16 cellular contexts compared by ENCODE assay signal in the genomic region with DNA sequence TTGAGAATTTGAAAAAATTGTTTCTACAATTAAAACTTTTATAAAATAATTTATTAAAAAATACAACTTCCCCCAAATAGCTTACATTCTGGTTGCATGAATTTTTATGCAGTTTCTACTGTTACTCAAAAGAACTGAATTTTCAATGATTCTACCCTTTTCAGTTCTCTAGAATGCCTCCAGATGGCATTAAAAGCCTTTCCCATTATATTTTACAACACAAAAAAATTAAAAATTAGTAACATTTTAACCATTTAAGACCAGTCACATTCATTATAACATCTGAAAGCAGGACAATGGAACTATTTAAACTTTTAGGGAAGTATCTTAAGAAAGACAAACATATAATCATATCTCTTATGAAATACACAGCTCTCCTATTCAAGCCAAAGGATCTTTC.
DNase-seq lines count a peak whose midpoint lies in the region; TF ChIP-seq lines count a peak whose summit lies in the region.
"Had no signal": no experiment of that assay in that cellular context is flagged by ENCODE, and none has a peak within 500 bp of the region (broad histone marks: within the 10 kb centered on the region; RNA-seq: fewer than 3 reads in every experiment).

No MANE protein-coding gene starts in this region.

- DNase-seq in CD14-positive monocyte (ENCODE audit: low spot score) (no peak), chondrocyte (ENCODE audit: low spot score) (no peak), neural crest cell (ENCODE audit: low read depth, low spot score) (no peak), NCI-H510A treated with DMSO at 0.1 percent for 48 hours (lab: John Stamatoyannopoulos, UW) (no peak), iPS-NIHi11 (ENCODE audit: low spot score) (no peak)
- DNase-seq in activated naive CD4-positive, alpha-beta T cell treated with Interleukin-2 at 50 U/mL for 16 hours: no peak
- no peak for DNase-seq in effector CD4-positive, alpha-beta T cell
- DNase-seq: activated CD4-positive, CD25-positive, alpha-beta regulatory T cell treated with anti-CD3 and anti-CD28 coated beads, Interleukin-2, amount 50 U/mL, for 72 hours; Calu3; caudate nucleus; gastrocnemius medialis; left colon; MG63; ovary; stimulated activated naive CD4-positive, alpha-beta T cell treated with Interleukin-2 at 50 U/mL for 16 hours had no signal

- no peak overlapping the region for H3K4me3 Mint-ChIP-seq in CD14-positive monocyte
- H3K4me3 Mint-ChIP-seq in chondrocyte (ENCODE audit: unreplicated experiment): no peak overlapping the region
- H3K4me3 Mint-ChIP-seq in neural crest cell: no peak overlapping the region

- H3K9me3 Mint-ChIP-seq in CD14-positive monocyte (peaks cover 2 to 22% (median 13%) of the 10 kb centered on the region in 7 donors), chondrocyte (ENCODE audit: low read depth) (peaks cover 20% of the 10 kb centered on the region), neural crest cell (peaks cover 7% of the 10 kb centered on the region)

- H3K27me3 Mint-ChIP-seq in CD14-positive monocyte (ENCODE audit: low read depth in 3 of 3) (peaks cover 0 to 3% (median 0%) of the 10 kb centered on the region in 3 donors), chondrocyte (ENCODE audit: low read depth) (no peaks in the 10 kb centered on the region), neural crest cell (ENCODE audit: low read depth) (no peaks in the 10 kb centered on the region)

- H3K36me3 Mint-ChIP-seq in CD14-positive monocyte (peaks cover 4 to 11% of the 10 kb centered on the region in 2 donors), chondrocyte (ENCODE audit: low read depth) (peaks cover 19% of the 10 kb centered on the region), neural crest cell (ENCODE audit: low read depth) (peaks cover 14% of the 10 kb centered on the region)

- H3K27ac Mint-ChIP-seq in CD14-positive monocyte (peak overlapping the region in 2 of 7 donors; percentile 37 to 76), chondrocyte (ENCODE audit: unreplicated experiment) (peak overlapping the region; percentile 19), neural crest cell (ENCODE audit: unreplicated experiment) (no peak overlapping the region)

- peak; percentile 75 for TF ChIP-seq CTCF in CD14-positive monocyte (IDR thresholded peaks at IDR 0.05)
- peak; percentile 16; the same call in 1 of the 2 replicates for TF ChIP-seq CTCF in LNCAP (IDR thresholded peaks at IDR 0.05)
- peak; percentile 81 for TF ChIP-seq CTCF in chondrocyte (IDR thresholded peaks at IDR 0.05)
- TF ChIP-seq CTCF in neural crest cell (conservative IDR thresholded peaks at IDR 0.05): peak; percentile 62

- H3K4me1 Mint-ChIP-seq in CD14-positive monocyte (peaks cover 29% of the 10 kb centered on the region), chondrocyte (ENCODE audit: low read depth) (peaks cover 46% of the 10 kb centered on the region), neural crest cell (no peaks in the 10 kb centered on the region)

- intact Hi-C loops in CD14-positive monocyte (cut with micrococcal nuclease): loop anchor here (5.0 kb wide), 1 partner anchor 521 kb away; no protein-coding TSS in a partner anchor

Comparison
In these comparisons a context has a peak if more than half of its experiments do, and no peak if none do; other contexts are left out.
1. CTCF ChIP-seq: peak in every context shown above with its lines; median percentile 81 in chondrocyte; 75 in CD14-positive monocyte; 62 in neural crest cell; 16 in LNCAP.